Comparison of ENCODE assay signal across 25 cellular contexts in genomic region chr7:25579688-25580075, GRCh38.
DNase-seq lines count a peak whose midpoint lies in the region; ATAC-seq, FAIRE-seq and TF ChIP-seq lines count a peak whose summit lies in the region.
"Had no signal": no experiment of that assay in that cellular context is flagged by ENCODE, and none has a peak within 500 bp of the region (broad histone marks: within the 10 kb centered on the region; RNA-seq: fewer than 3 reads in every experiment).

No MANE protein-coding gene starts in this region.

- no peaks in the 10 kb centered on the region for H3F3A ChIP-seq in SK-N-SH (replicated peaks; ENCODE audit: insufficient read depth)

- ATAC-seq in SK-N-SH treated with all-trans-retinoic acid at 6 μM for 48 hours (no peak), K562 (no peak), left lobe of liver (peak; percentile 19), HG03378 (IDR thresholded peaks at IDR 0.05; ENCODE audit: unreplicated experiment) (no peak), GM19035 (IDR thresholded peaks at IDR 0.05; ENCODE audit: unreplicated experiment) (no peak), HepG2 (no peak)
- ATAC-seq: CD8-positive, alpha-beta T cell had no signal

- DNase-seq in SK-N-SH (peak; percentile 49), K562 (ENCODE audit: extremely low read depth in 1 of 4, low spot score in 3 of 4) (no peak), left lobe of liver (ENCODE audit: low spot score) (no peak), HepG2 (ENCODE audit: low spot score) (no peak), cerebellum (ENCODE audit: low spot score) (no peak)
- DNase-seq: ACHN; CD8-positive, alpha-beta T cell; GM23248; MG63; NCI-H1092; NCI-H1436; NCI-H187 treated with DMSO at 0.1 percent for 48 hours; NCI-H2107; NCI-H69; NK-92 treated with Interleukin-12 subunit alpha and Interleukin-12 subunit beta, amount 100 ng/mL, for 24 hours; SIG-M5 had no signal

- H3K4me1 ChIP-seq in SK-N-SH (ENCODE audit: control insufficient read depth in 1 of 2, insufficient read depth in 2 of 2, low read depth in 1 of 2, low read length in 1 of 2) (peaks cover 0 to 8% of the 10 kb centered on the region in 2 experiments; a peak in 2 of 4 replicates), K562 (replicated peaks in 1 of 2; ENCODE audit: control insufficient read depth in 2 of 2, insufficient read depth in 2 of 2, low read length in 2 of 2) (peaks cover 0 to 8% of the 10 kb centered on the region in 2 experiments; a peak in 1 of 5 replicates), HepG2 (ENCODE audit: insufficient read depth, low read length) (no peaks in the 10 kb centered on the region)

- CTCF ChIA-PET in SK-N-SH (lab: Yijun Ruan, JAX) (interaction anchor here (0.9 to 4.2 kb wide), 12 partner anchors 9 to 320 kb away, joined by 3 to 37 read pairs (median 4); no protein-coding TSS in a partner anchor), K562 (lab: Yijun Ruan, JAX; ENCODE audit: low intra/inter-chr PET ratio) (interaction anchor here (0.6 kb wide), 1 partner anchor 11 kb away, joined by 3 read pairs; no protein-coding TSS in a partner anchor), HepG2 (lab: Yijun Ruan, JAX; ENCODE audit: low intra/inter-chr PET ratio, low total read pairs) (no interaction called here)

- TF ChIP-seq EP300 in SK-N-SH (IDR thresholded peaks at IDR 0.05; ENCODE audit: borderline replicate concordance in 1 of 2, low read depth in 1 of 2, low read length in 1 of 2) (peak in 1 of 2 experiments; percentile 41; a peak in 1 of 4 replicates), K562 (IDR thresholded peaks at IDR 0.05; ENCODE audit: low read length) (no peak), HepG2 (IDR thresholded peaks at IDR 0.05; ENCODE audit: low read depth in 2 of 2, low read length in 2 of 2) (no peak), HepG2 (CRISPR knock-in tag; IDR thresholded peaks at IDR 0.05; ENCODE audit: borderline replicate concordance) (no peak)

- no peaks in the 10 kb centered on the region for H3K79me2 ChIP-seq in SK-N-SH (ENCODE audit: insufficient read depth)
- no peaks in the 10 kb centered on the region for H3K79me2 ChIP-seq in K562 (ENCODE audit: control insufficient read depth, insufficient read depth, low read length)
- no peaks in the 10 kb centered on the region for H3K79me2 ChIP-seq in HepG2 (ENCODE audit: insufficient read depth, low read length)

- H3K4me3 ChIP-seq in SK-N-SH (ENCODE audit: low read depth in 2 of 2, low read length in 1 of 2) (no peak overlapping the region), K562 (no peak overlapping the region), HepG2 (replicated peaks in 1 of 3; ENCODE audit: insufficient read depth in 1 of 3, low read depth in 2 of 3, low read length in 3 of 3) (no peak overlapping the region)
- H3K4me3 ChIP-seq: BLaER1 treated with 17β-estradiol and CSF1 and Interleukin-3, amounts not matched to agents 10 nM and 100 nM; GM23248; HAP-1; MG63 had no signal

- H3K9me3 ChIP-seq in SK-N-SH (no peaks in the 10 kb centered on the region), K562 (replicated peaks; ENCODE audit: control insufficient read depth, insufficient read depth, low read depth, low read length) (no peaks in the 10 kb centered on the region), HepG2 (ENCODE audit: low read length) (no peaks in the 10 kb centered on the region)
- H3K9me3 ChIP-seq: BLaER1 treated with 17β-estradiol and CSF1 and Interleukin-3, amounts not matched to agents 10 nM and 100 nM; HAP-1; MG63 had no signal

- 21% methylated on average over 5 of the region's 5 CpGs for WGBS in SK-N-SH (ENCODE audit: low lambda C conversion rate)
- WGBS in K562 (ENCODE audit: insufficient coverage, low coverage, missing lambda C conversion rate): 2% methylated on average over 5 of the region's 5 CpGs
- WGBS in HepG2 (ENCODE audit: low lambda C conversion rate): 77% methylated on average over 5 of the region's 5 CpGs

- H3K9ac ChIP-seq in SK-N-SH (no peak overlapping the region), K562 (ENCODE audit: insufficient read depth in 1 of 2, low read depth in 2 of 2, low read length in 2 of 2) (no peak overlapping the region), HepG2 (ENCODE audit: insufficient read depth, low read depth, low read length) (no peak overlapping the region)
- H3K9ac ChIP-seq: BLaER1 treated with 17β-estradiol and CSF1 and Interleukin-3, amounts not matched to agents 10 nM and 100 nM; GM23248 had no signal

- no peak for TF ChIP-seq RAD21 in SK-N-SH (IDR thresholded peaks at IDR 0.05; ENCODE audit: low read length)
- no peak for TF ChIP-seq RAD21 in K562 (CRISPR knock-in tag; conservative IDR thresholded peaks at IDR 0.05 in 1 of 2, IDR thresholded peaks at IDR 0.05 in 1 of 2)
- no peak for TF ChIP-seq RAD21 in HepG2 (CRISPR knock-in tag; IDR thresholded peaks at IDR 0.05)

- no peaks in the 10 kb centered on the region for H3K9me2 ChIP-seq in SK-N-SH

- peaks cover 3% of the 10 kb centered on the region for H3K9me1 ChIP-seq in K562 (ENCODE audit: control insufficient read depth, insufficient read depth, low read length)

- H4K20me1 ChIP-seq in SK-N-SH (ENCODE audit: insufficient read depth): no peaks in the 10 kb centered on the region
- H4K20me1 ChIP-seq in K562 (replicated peaks; ENCODE audit: control insufficient read depth, insufficient read depth, low read length): no peaks in the 10 kb centered on the region
- H4K20me1 ChIP-seq in HepG2 (ENCODE audit: insufficient read depth, low read length): no peaks in the 10 kb centered on the region
- H4K20me1 ChIP-seq: BLaER1 treated with 17β-estradiol and CSF1 and Interleukin-3, amounts not matched to agents 10 nM and 100 nM had no signal

- H3K4me2 ChIP-seq in SK-N-SH (no peak overlapping the region), K562 (ENCODE audit: insufficient read depth, low read length) (no peak overlapping the region), HepG2 (ENCODE audit: low read depth, low read length) (no peak overlapping the region)
- H3K4me2 ChIP-seq: BLaER1 treated with 17β-estradiol and CSF1 and Interleukin-3, amounts not matched to agents 10 nM and 100 nM had no signal

- H2AFZ ChIP-seq in SK-N-SH (ENCODE audit: low read depth) (no peak overlapping the region), K562 (ENCODE audit: low read depth, low read length) (no peak overlapping the region), HepG2 (ENCODE audit: low read length) (no peak overlapping the region)
- H2AFZ ChIP-seq: GM23248 had no signal

- in situ Hi-C loops in K562 (cut with MboI): no loop called here
- in situ Hi-C loops in HepG2 (cut with HindIII; ENCODE audit: extremely low pct_ligation_motif_present, low pct_unique_long_range_greater_than_20kb): loop anchor here (10.0 kb wide), 1 partner anchor 195 kb away; no protein-coding TSS in a partner anchor

- no TSS peak for BruUV-seq in K562 (replicated peaks; lab: Mats Ljungman, UMichigan)
- no TSS peak for BruUV-seq in HepG2 (replicated peaks; lab: Mats Ljungman, UMichigan)

- H3K27me3 ChIP-seq in SK-N-SH (ENCODE audit: insufficient read depth) (no peaks in the 10 kb centered on the region), K562 (ENCODE audit: control insufficient read depth in 2 of 2, insufficient read depth in 2 of 2, low read length in 2 of 2) (peaks cover 0 to 24% of the 10 kb centered on the region in 2 experiments; a peak in 3 of 5 replicates), HepG2 (ENCODE audit: control insufficient read depth in 1 of 2, insufficient read depth in 2 of 2, low read length in 2 of 2) (no peaks in the 10 kb centered on the region)
- H3K27me3 ChIP-seq: BLaER1 treated with 17β-estradiol and CSF1 and Interleukin-3, amounts not matched to agents 10 nM and 100 nM had no signal

- H3K27ac ChIP-seq in SK-N-SH (ENCODE audit: low read depth in 2 of 2, low read length in 1 of 2): no peak overlapping the region
- H3K27ac ChIP-seq in K562 (ENCODE audit: extremely low read depth, low read depth, low read length): no peak overlapping the region
- H3K27ac ChIP-seq in HepG2 (ENCODE audit: extremely low read length, insufficient read depth, low read length): no peak overlapping the region
- H3K27ac ChIP-seq: 22Rv1; BLaER1 treated with 17β-estradiol and CSF1 and Interleukin-3, amounts not matched to agents 10 nM and 100 nM; GM23248; RWPE1 had no signal

- FAIRE-seq in K562 (lab: Jason Lieb, UNC) (no peak), HepG2 (lab: Jason Lieb, UNC) (no peak)
- FAIRE-seq: G401.6, GM12892 had no signal

- H3K36me3 ChIP-seq in SK-N-SH (replicated peaks in 1 of 2; ENCODE audit: control insufficient read depth in 1 of 2, insufficient read depth in 2 of 2, low read length in 1 of 2) (no peaks in the 10 kb centered on the region), K562 (ENCODE audit: control insufficient read depth, insufficient read depth, low read length) (no peaks in the 10 kb centered on the region), HepG2 (replicated peaks in 1 of 2; ENCODE audit: control insufficient read depth in 1 of 2, insufficient read depth in 2 of 2, low read length in 2 of 2) (no peaks in the 10 kb centered on the region)
- H3K36me3 ChIP-seq: BLaER1 treated with 17β-estradiol and CSF1 and Interleukin-3, amounts not matched to agents 10 nM and 100 nM; HAP-1; MG63 had no signal

- no peak for TF ChIP-seq CTCF in SK-N-SH (IDR thresholded peaks at IDR 0.05)
- no peak for TF ChIP-seq CTCF in K562 (IDR thresholded peaks at IDR 0.05 in 2 of 3, conservative IDR thresholded peaks at IDR 0.05 in 1 of 3; ENCODE audit: insufficient read depth in 2 of 3, low read depth in 1 of 3, low read length in 3 of 3)
- no peak for TF ChIP-seq CTCF in HepG2 (CRISPR knock-in tag; IDR thresholded peaks at IDR 0.05)

- intact Hi-C loops in K562 (cut with micrococcal nuclease) (no loop called here), HepG2 (cut with micrococcal nuclease; ENCODE audit: unreplicated experiment) (no loop called here)

- no peak for TF ChIP-seq POLR2A in K562 (conservative IDR thresholded peaks at IDR 0.05)
- TF ChIP-seq POLR2A in HepG2 (IDR thresholded peaks at IDR 0.05; ENCODE audit: insufficient read depth in 1 of 2, low read depth in 2 of 2, low read length in 2 of 2): no peak

- POLR2A ChIA-PET in SK-N-SH (lab: Yijun Ruan, JAX) (no interaction called here), K562 (lab: Yijun Ruan, JAX) (interaction anchor here (0.6 to 1.3 kb wide), 5 partner anchors 9 to 272 kb away, joined by 3 to 4 read pairs (median 4); no protein-coding TSS in a partner anchor), HepG2 (lab: Yijun Ruan, JAX) (no interaction called here)

TF ChIP-seq in SK-N-SH, 30 proteins besides CTCF, POLR2A, EP300 and RAD21 (continues in another document):
- TF ChIP-seq YY1 (IDR thresholded peaks at IDR 0.05; ENCODE audit: low read depth): no peak
- TF ChIP-seq TEAD4 (IDR thresholded peaks at IDR 0.05; ENCODE audit: borderline replicate concordance, insufficient read depth): no peak

TF ChIP-seq in SK-N-SH treated with all-trans-retinoic acid at 6 μM for 48 hours, 23 proteins besides CTCF, POLR2A, EP300 and RAD21 (continues in another document):
- TF ChIP-seq GLIS3 (CRISPR knock-in tag; IDR thresholded peaks at IDR 0.05): no peak

TF ChIP-seq in K562, 482 proteins besides CTCF, POLR2A, EP300 and RAD21 (continues in another document):
- 0 out of 2 replicates have a peak, but pooled peaks have one; percentile 11 for TF ChIP-seq MAFG (tag; conservative IDR thresholded peaks at IDR 0.05)
